Comparison of ENCODE assay signal across 1 cellular context in genomic region chr2:20578895-20579825, GRCh38.
TF ChIP-seq lines count a peak whose summit lies in the region.

No MANE protein-coding gene starts in this region.

TF ChIP-seq in K562, 482 proteins besides CTCF, POLR2A, EP300 and RAD21 (continued from another document and continues in another):
- TF ChIP-seq RNF219 (CRISPR knock-in tag; IDR thresholded peaks at IDR 0.05) = no peak
- no peak for TF ChIP-seq ZNF140 (CRISPR knock-in tag; IDR thresholded peaks at IDR 0.05)
- TF ChIP-seq ZNF165 (CRISPR knock-in tag; IDR thresholded peaks at IDR 0.05; ENCODE audit: borderline replicate concordance) = no peak
- TF ChIP-seq, protein P1, sequence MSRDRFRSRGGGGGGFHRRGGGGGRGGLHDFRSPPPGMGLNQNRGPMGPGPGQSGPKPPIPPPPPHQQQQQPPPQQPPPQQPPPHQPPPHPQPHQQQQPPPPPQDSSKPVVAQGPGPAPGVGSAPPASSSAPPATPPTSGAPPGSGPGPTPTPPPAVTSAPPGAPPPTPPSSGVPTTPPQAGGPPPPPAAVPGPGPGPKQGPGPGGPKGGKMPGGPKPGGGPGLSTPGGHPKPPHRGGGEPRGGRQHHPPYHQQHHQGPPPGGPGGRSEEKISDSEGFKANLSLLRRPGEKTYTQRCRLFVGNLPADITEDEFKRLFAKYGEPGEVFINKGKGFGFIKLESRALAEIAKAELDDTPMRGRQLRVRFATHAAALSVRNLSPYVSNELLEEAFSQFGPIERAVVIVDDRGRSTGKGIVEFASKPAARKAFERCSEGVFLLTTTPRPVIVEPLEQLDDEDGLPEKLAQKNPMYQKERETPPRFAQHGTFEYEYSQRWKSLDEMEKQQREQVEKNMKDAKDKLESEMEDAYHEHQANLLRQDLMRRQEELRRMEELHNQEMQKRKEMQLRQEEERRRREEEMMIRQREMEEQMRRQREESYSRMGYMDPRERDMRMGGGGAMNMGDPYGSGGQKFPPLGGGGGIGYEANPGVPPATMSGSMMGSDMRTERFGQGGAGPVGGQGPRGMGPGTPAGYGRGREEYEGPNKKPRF (IDR thresholded peaks at IDR 0.05; ENCODE audit: low read depth, low read length) = no peak
- peak; percentile 73; the same call in 1 of the 2 replicates for TF ChIP-seq ZNF583 (CRISPR knock-in tag; IDR thresholded peaks at IDR 0.05)
- no peak for TF ChIP-seq NONO (IDR thresholded peaks at IDR 0.05; ENCODE audit: low read depth in 2 of 2, low read length in 1 of 2)
- no peak for TF ChIP-seq NR2C1 (IDR thresholded peaks at IDR 0.05)
- TF ChIP-seq NR2C1 (tag; IDR thresholded peaks at IDR 0.05) = peak; percentile 51; the same call in 1 of the 2 replicates
- TF ChIP-seq CREB3L1 (IDR thresholded peaks at IDR 0.05; ENCODE audit: borderline replicate concordance, low read depth) = no peak
- TF ChIP-seq ZNF707 (CRISPR knock-in tag; conservative IDR thresholded peaks at IDR 0.05) = no peak
- no peak for TF ChIP-seq CHD2 (IDR thresholded peaks at IDR 0.05; ENCODE audit: low read depth, low read length)
- TF ChIP-seq TCFL5 (CRISPR knock-in tag; conservative IDR thresholded peaks at IDR 0.05) = 0 out of 2 replicates have a peak, but pooled peaks have one; percentile 60
- TF ChIP-seq NR2F6 (CRISPR knock-in tag; IDR thresholded peaks at IDR 0.05) = no peak
- no peak for TF ChIP-seq KAT2B (IDR thresholded peaks at IDR 0.05; ENCODE audit: low read depth, low read length)
- TF ChIP-seq SMARCA5 (IDR thresholded peaks at IDR 0.05) = no peak
- no peak for TF ChIP-seq HNRNPH1 (optimal IDR thresholded peaks at IDR 0.05; ENCODE audit: low read depth, low read length)
- TF ChIP-seq ZNF124 (CRISPR knock-in tag; IDR thresholded peaks at IDR 0.05) = no peak
- TF ChIP-seq TCF3 (CRISPR knock-in tag; IDR thresholded peaks at IDR 0.05) = peak; percentile 94
- peak; percentile 8; the same call in 1 of the 2 replicates for TF ChIP-seq ZBTB34 (CRISPR knock-in tag; IDR thresholded peaks at IDR 0.05)
- TF ChIP-seq MYBL2 (IDR thresholded peaks at IDR 0.05; ENCODE audit: low read depth) = no peak
- no peak for TF ChIP-seq MYBL2 (CRISPR knock-in tag; IDR thresholded peaks at IDR 0.05; ENCODE audit: borderline replicate concordance)
- TF ChIP-seq CSDE1 (IDR thresholded peaks at IDR 0.05) = no peak
- TF ChIP-seq PTBP1 (IDR thresholded peaks at IDR 0.05; ENCODE audit: low read depth, low read length) = no peak
- peak; percentile 73 for TF ChIP-seq AFF4 (CRISPR knock-in tag; IDR thresholded peaks at IDR 0.05)
- peak in 1 of 3 experiments; percentile 88; a peak in 2 of 6 replicates for TF ChIP-seq ZBTB11 (CRISPR knock-in tag; IDR thresholded peaks at IDR 0.05)
- TF ChIP-seq E2F4 (CRISPR knock-in tag; IDR thresholded peaks at IDR 0.05; ENCODE audit: low read depth) = no peak
- TF ChIP-seq IRF9 (tag; IDR thresholded peaks at IDR 0.05) = peak; percentile 34; the same call in 1 of the 2 replicates
- no peak for TF ChIP-seq MBD1 (CRISPR knock-in tag; IDR thresholded peaks at IDR 0.05)
- no peak for TF ChIP-seq TBP (optimal IDR thresholded peaks at IDR 0.05; ENCODE audit: low read depth, low read length)
- TF ChIP-seq ZNF77 (CRISPR knock-in tag; IDR thresholded peaks at IDR 0.05) = no peak
- no peak for TF ChIP-seq FUS (optimal IDR thresholded peaks at IDR 0.05; ENCODE audit: low read depth, low read length)
- no peak for TF ChIP-seq THRAP3 (IDR thresholded peaks at IDR 0.05; ENCODE audit: borderline replicate concordance)
- no peak for TF ChIP-seq TSC22D4 (tag; IDR thresholded peaks at IDR 0.05)
- no peak for TF ChIP-seq NCOA6 (IDR thresholded peaks at IDR 0.05)
- TF ChIP-seq PML (IDR thresholded peaks at IDR 0.05; ENCODE audit: low read length) = peak; percentile 63; the same call in 1 of the 2 replicates
- peak; percentile 84; the same call in 1 of the 2 replicates for TF ChIP-seq NFRKB (IDR thresholded peaks at IDR 0.05; ENCODE audit: low read depth)
- TF ChIP-seq ELF1 (tag; IDR thresholded peaks at IDR 0.05) = peak; percentile 73
- TF ChIP-seq, protein P2, sequence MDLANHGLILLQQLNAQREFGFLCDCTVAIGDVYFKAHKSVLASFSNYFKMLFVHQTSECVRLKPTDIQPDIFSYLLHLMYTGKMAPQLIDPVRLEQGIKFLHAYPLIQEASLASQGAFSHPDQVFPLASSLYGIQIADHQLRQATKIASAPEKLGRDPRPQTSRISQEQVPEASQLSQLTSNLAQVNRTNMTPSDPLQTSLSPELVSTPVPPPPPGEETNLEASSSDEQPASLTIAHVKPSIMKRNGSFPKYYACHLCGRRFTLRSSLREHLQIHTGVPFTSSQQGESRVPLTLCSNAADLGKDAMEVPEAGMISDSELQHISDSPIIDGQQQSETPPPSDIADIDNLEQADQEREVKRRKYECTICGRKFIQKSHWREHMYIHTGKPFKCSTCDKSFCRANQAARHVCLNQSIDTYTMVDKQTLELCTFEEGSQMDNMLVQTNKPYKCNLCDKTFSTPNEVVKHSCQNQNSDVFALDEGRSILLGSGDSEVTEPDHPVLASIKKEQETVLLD (IDR thresholded peaks at IDR 0.05) = peak; percentile 21; the same call in 1 of the 2 replicates
- TF ChIP-seq, protein P3, sequence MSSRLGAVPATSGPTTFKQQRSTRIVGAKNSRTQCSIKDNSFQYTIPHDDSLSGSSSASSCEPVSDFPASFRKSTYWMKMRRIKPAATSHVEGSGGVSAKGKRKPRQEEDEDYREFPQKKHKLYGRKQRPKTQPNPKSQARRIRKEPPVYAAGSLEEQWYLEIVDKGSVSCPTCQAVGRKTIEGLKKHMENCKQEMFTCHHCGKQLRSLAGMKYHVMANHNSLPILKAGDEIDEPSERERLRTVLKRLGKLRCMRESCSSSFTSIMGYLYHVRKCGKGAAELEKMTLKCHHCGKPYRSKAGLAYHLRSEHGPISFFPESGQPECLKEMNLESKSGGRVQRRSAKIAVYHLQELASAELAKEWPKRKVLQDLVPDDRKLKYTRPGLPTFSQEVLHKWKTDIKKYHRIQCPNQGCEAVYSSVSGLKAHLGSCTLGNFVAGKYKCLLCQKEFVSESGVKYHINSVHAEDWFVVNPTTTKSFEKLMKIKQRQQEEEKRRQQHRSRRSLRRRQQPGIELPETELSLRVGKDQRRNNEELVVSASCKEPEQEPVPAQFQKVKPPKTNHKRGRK (tag; IDR thresholded peaks at IDR 0.05) = no peak
